Comparison of ENCODE assay signal across 32 cellular contexts in genomic region chr17:50105811-50106210, GRCh38. TPM values are rescaled to one million over a fixed set of nuclear protein-coding genes. Genes with fewer than 3 reads are reported as not detected.
"Had no signal": no experiment of that assay in that cellular context is flagged by ENCODE, and none has a peak within 500 bp of the region (broad histone marks: within the 10 kb centered on the region; RNA-seq: fewer than 3 reads in every experiment).

No MANE protein-coding gene starts in this region.

- H3K9me3 Mint-ChIP-seq: dendritic cell treated with granulocyte-macrophage colony-stimulating factor and Interleukin-4, amounts not matched to agents 40 ng/mL and 50 ng/mL, for 4 days; endodermal cell; mesothelial cell of epicardium; naive B cell; nephron progenitor cell; stimulated activated naive CD8-positive, alpha-beta T cell treated with anti-CD3 and anti-CD28 coated beads, Interleukin-15, amount 100 ng/mL, for 72 hours had no signal

- DNase-seq: colonic mucosa; effector CD8-positive, alpha-beta T cell; endodermal cell; foreskin fibroblast; hippocampal formation; kidney glomerular epithelial cell; mesenchymal stem cell; mucosa of descending colon; naive B cell; stimulated activated CD4-positive, alpha-beta T cell treated with anti-CD3 and anti-CD28 coated beads, Interleukin-12 subunit alpha, Interleukin-12 subunit beta, amount 100 ng/mL, for 4 hours; stimulated activated CD4-positive, alpha-beta T cell treated with anti-CD3 and anti-CD28 coated beads, Interleukin-1b, Interleukin-23, amount 100 ng/mL, for 48 hours; stimulated activated CD4-positive, alpha-beta T cell treated with anti-CD3 and anti-CD28 coated beads, Interleukin-4, amount 100 ng/mL, for 1 hour; stimulated activated CD8-positive, alpha-beta memory T cell treated with anti-CD3 and anti-CD28 coated beads, Interleukin-4, amount 100 ng/mL, for 48 hours; stimulated activated naive CD4-positive, alpha-beta T cell; stimulated activated naive CD8-positive, alpha-beta T cell treated with anti-CD3 and anti-CD28 coated beads, Interleukin-15, amount 100 ng/mL, for 72 hours; transverse colon; upper lobe of right lung; uterus had no signal

- H3K27me3 ChIP-seq: colonic mucosa, gastroesophageal sphincter, heart left ventricle, neutrophil, suprapubic skin, transverse colon, upper lobe of right lung, uterus had no signal

- H3K4me3 ChIP-seq: colonic mucosa, gastroesophageal sphincter, heart left ventricle, mucosa of descending colon, smooth muscle cell, suprapubic skin, transverse colon, upper lobe of right lung, uterus had no signal

- H3K4me2 ChIP-seq: smooth muscle cell had no signal

- H3K4me3 Mint-ChIP-seq: dendritic cell treated with granulocyte-macrophage colony-stimulating factor and Interleukin-4, amounts not matched to agents 40 ng/mL and 50 ng/mL, for 4 days; endodermal cell; mesothelial cell of epicardium; nephron progenitor cell; stimulated activated naive CD8-positive, alpha-beta T cell treated with anti-CD3 and anti-CD28 coated beads, Interleukin-15, amount 100 ng/mL, for 72 hours had no signal

- H3K27ac Mint-ChIP-seq: dendritic cell treated with granulocyte-macrophage colony-stimulating factor and Interleukin-4, amounts not matched to agents 40 ng/mL and 50 ng/mL, for 4 days; endodermal cell; mesothelial cell of epicardium; progenitor cell of endocrine pancreas had no signal

- H3K36me3 ChIP-seq: colonic mucosa, neutrophil, uterus had no signal

- ATAC-seq: esophagus mucosa; gastroesophageal sphincter; heart left ventricle; mucosa of descending colon; sciatic nerve; stimulated activated naive CD8-positive, alpha-beta T cell treated with anti-CD3 and anti-CD28 coated beads, Interleukin-15, amount 100 ng/mL, for 72 hours; upper lobe of right lung had no signal

- H3K4me1 Mint-ChIP-seq: stimulated activated naive CD8-positive, alpha-beta T cell treated with anti-CD3 and anti-CD28 coated beads, Interleukin-15, amount 100 ng/mL, for 72 hours had no signal

- H3K27me3 Mint-ChIP-seq: dendritic cell treated with granulocyte-macrophage colony-stimulating factor and Interleukin-4, amounts not matched to agents 40 ng/mL and 50 ng/mL, for 4 days; naive B cell; progenitor cell of endocrine pancreas; stimulated activated naive CD8-positive, alpha-beta T cell treated with anti-CD3 and anti-CD28 coated beads, Interleukin-15, amount 100 ng/mL, for 72 hours had no signal

- H3K9me3 ChIP-seq: colonic mucosa, gastroesophageal sphincter, heart left ventricle, mucosa of descending colon, neutrophil, suprapubic skin, transverse colon, upper lobe of right lung, uterus had no signal

- H3K27ac ChIP-seq: colonic mucosa, epithelial cell of prostate, gastroesophageal sphincter, neutrophil, parathyroid adenoma, suprapubic skin, transverse colon, upper lobe of right lung, uterus had no signal

- H2AFZ ChIP-seq: parathyroid adenoma had no signal

RNA-seq across cellular contexts. Expression of gene SGCA, which starts 60.0 kb away (rescaled TPM):
- total RNA-seq: lung microvascular endothelial cell, mesothelial cell of epicardium, progenitor cell of endocrine pancreas, smooth muscle cell had no signal
